9 cellular contexts compared by ENCODE assay signal in the genomic region with DNA sequence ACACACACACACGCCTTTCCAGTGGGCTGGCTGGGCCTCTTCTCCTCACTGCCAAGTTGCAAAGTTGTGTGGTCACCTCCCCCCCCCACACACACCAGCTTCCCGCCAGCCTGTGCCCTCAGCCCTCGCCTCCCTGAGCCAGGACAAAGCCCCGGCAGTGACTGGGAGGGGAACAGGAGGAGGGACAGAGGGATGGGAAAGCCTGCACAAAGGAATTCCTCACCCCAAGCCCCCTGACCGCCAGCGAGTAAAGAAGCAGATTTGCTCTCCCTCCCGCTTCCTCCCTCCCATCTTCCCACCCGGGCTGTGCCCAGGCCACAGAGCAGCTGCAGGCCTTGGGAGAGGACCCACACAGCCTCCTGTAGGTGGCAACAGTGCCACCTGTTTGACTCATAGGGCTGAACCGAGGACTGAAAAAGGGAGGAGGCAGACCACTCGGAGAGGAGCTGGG. TPM values are rescaled to one million over a fixed set of nuclear protein-coding genes. Genes with fewer than 3 reads are reported as not detected.
DNase-seq lines count a peak whose midpoint lies in the region; ATAC-seq, FAIRE-seq and TF ChIP-seq lines count a peak whose summit lies in the region.
"Had no signal": no experiment of that assay in that cellular context is flagged by ENCODE, and none has a peak within 500 bp of the region (broad histone marks: within the 10 kb centered on the region; RNA-seq: fewer than 3 reads in every experiment).

A gene with protein sequence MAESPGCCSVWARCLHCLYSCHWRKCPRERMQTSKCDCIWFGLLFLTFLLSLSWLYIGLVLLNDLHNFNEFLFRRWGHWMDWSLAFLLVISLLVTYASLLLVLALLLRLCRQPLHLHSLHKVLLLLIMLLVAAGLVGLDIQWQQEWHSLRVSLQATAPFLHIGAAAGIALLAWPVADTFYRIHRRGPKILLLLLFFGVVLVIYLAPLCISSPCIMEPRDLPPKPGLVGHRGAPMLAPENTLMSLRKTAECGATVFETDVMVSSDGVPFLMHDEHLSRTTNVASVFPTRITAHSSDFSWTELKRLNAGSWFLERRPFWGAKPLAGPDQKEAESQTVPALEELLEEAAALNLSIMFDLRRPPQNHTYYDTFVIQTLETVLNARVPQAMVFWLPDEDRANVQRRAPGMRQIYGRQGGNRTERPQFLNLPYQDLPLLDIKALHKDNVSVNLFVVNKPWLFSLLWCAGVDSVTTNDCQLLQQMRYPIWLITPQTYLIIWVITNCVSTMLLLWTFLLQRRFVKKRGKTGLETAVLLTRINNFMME (plus strand): TSS at position 429 of the 451 bp plus-strand sequence. CDS start 1,671 bp downstream, outside the sequence.

- H3K4me2 ChIP-seq in A549, result no peak within 1 kb of the TSS

- peaks cover 2 to 4% (median 4%) of the 10 kb centered on the region in 3 donors for H3K27me3 Mint-ChIP-seq in CD14-positive monocyte (ENCODE audit: low read depth in 3 of 3)
- H3K27me3 Mint-ChIP-seq: stimulated activated naive CD8-positive, alpha-beta T cell treated with anti-CD3 and anti-CD28 coated beads, Interleukin-15, Interleukin-2, amounts not matched to agents 100 ng/mL and 50 ng/mL, for 24 hours had no signal

- H3K9ac ChIP-seq in HUES6 (ENCODE audit: low read length), result peak within 1 kb of the TSS; percentile 0

- H3K4me1 Mint-ChIP-seq in CD14-positive monocyte, result no peaks in the 10 kb centered on the region

- H3K27me3 ChIP-seq in HUES6 (ENCODE audit: control insufficient read depth, insufficient read depth, low read length), result peaks cover 3% of the 10 kb centered on the region; the same call in 1 of the 2 replicates
- H3K27me3 ChIP-seq in BE2C, result no peaks in the 10 kb centered on the region

- no peak for TF ChIP-seq POLR2A in A549 (IDR thresholded peaks at IDR 0.05; ENCODE audit: low read length)

- H3K27ac Mint-ChIP-seq in CD14-positive monocyte, result peak within 1 kb of the TSS in 2 of 7 donors; percentile 51 to 66
- H3K27ac Mint-ChIP-seq: stimulated activated naive CD8-positive, alpha-beta T cell treated with anti-CD3 and anti-CD28 coated beads, Interleukin-15, Interleukin-2, amounts not matched to agents 100 ng/mL and 50 ng/mL, for 24 hours had no signal

- CTCF ChIA-PET in A549 (lab: Yijun Ruan, JAX), result interaction anchor here (0.8 to 8.6 kb wide), 6 partner anchors 9 to 242 kb away, joined by 3 to 44 read pairs (median 4); no protein-coding TSS in a partner anchor

- WGBS in A549 (ENCODE audit: missing lambda C conversion rate), result 54% methylated on average over 7 of the region's 10 CpGs

- H3K27ac ChIP-seq in A549 (no peak within 1 kb of the TSS), HUES6 (ENCODE audit: low read depth, low read length) (no peak within 1 kb of the TSS)

- TF ChIP-seq RAD21 in A549 (conservative IDR thresholded peaks at IDR 0.05 in 1 of 2, IDR thresholded peaks at IDR 0.05 in 1 of 2), result peak; percentile 20 to 27; a peak in 1 of 5 replicates

- H3K9me3 Mint-ChIP-seq in CD14-positive monocyte, result peaks cover 0 to 2% (median 0%) of the 10 kb centered on the region in 7 donors
- H3K9me3 Mint-ChIP-seq: stimulated activated naive CD8-positive, alpha-beta T cell treated with anti-CD3 and anti-CD28 coated beads, Interleukin-15, Interleukin-2, amounts not matched to agents 100 ng/mL and 50 ng/mL, for 24 hours had no signal

- ATAC-seq in A549 (peak; percentile 84 to 85), HG03378 (IDR thresholded peaks at IDR 0.05; ENCODE audit: unreplicated experiment) (no peak)

- no peak within 1 kb of the TSS for H3K4me3 ChIP-seq in A549
- peak within 1 kb of the TSS; percentile 50 for H3K4me3 ChIP-seq in HUES6 (ENCODE audit: low read depth, low read length)
- peak within 1 kb of the TSS; percentile 57 for H3K4me3 ChIP-seq in iPS-18c (ENCODE audit: insufficient read depth, low read depth, low read length)
- H3K4me3 ChIP-seq in BE2C (ENCODE audit: low read depth, low read length), result no peak within 1 kb of the TSS

- no peaks in the 10 kb centered on the region for H3K9me3 ChIP-seq in A549
- H3K9me3 ChIP-seq in HUES6 (ENCODE audit: control insufficient read depth, insufficient read depth, low read depth, low read length), result no peaks in the 10 kb centered on the region; the same call in 1 of the 2 replicates
- peaks cover 9% of the 10 kb centered on the region for H3K9me3 ChIP-seq in iPS-18c (ENCODE audit: control insufficient read depth, insufficient read depth, low read length)
- H3K9me3 ChIP-seq in BE2C, result no peaks in the 10 kb centered on the region

- H3K36me3 ChIP-seq in HUES6 (ENCODE audit: control insufficient read depth, insufficient read depth, low read length), result peaks cover 32% of the 10 kb centered on the region
- no peaks in the 10 kb centered on the region for H3K36me3 ChIP-seq in BE2C

- FAIRE-seq in A549 (lab: Jason Lieb, UNC), result no peak

- no peaks in the 10 kb centered on the region for H3K4me1 ChIP-seq in A549
- peaks cover 40% of the 10 kb centered on the region for H3K4me1 ChIP-seq in HUES6 (ENCODE audit: control insufficient read depth, insufficient read depth, low read length)
- H3K4me1 ChIP-seq in BE2C, result no peaks in the 10 kb centered on the region

- peaks cover 19 to 31% of the 10 kb centered on the region in 2 donors for H3K36me3 Mint-ChIP-seq in CD14-positive monocyte

- TF ChIP-seq CTCF in A549 (IDR thresholded peaks at IDR 0.05) (peak; percentile 16; the same call in 1 of the 3 replicates), BE2C (IDR thresholded peaks at IDR 0.05; ENCODE audit: low read depth, low read length) (no peak), CD14-positive monocyte (IDR thresholded peaks at IDR 0.05) (no peak)

- POLR2A ChIA-PET in A549 (lab: Yijun Ruan, JAX), result no interaction called here

- TF ChIP-seq EP300 in A549 (IDR thresholded peaks at IDR 0.05), result no peak

- DNase-seq in A549 (ENCODE audit: low read depth in 1 of 2, low spot score in 1 of 2) (peak in 1 of 2 experiments; percentile 40), SW480 (ENCODE audit: low spot score) (peak; percentile 55), mesenteric fat pad (ENCODE audit: low spot score) (no peak), BE2C (no peak), CD14-positive monocyte (ENCODE audit: low spot score) (no peak)

- H3K4me3 Mint-ChIP-seq in CD14-positive monocyte, result no peak within 1 kb of the TSS
- H3K4me3 Mint-ChIP-seq: stimulated activated naive CD8-positive, alpha-beta T cell treated with anti-CD3 and anti-CD28 coated beads, Interleukin-15, Interleukin-2, amounts not matched to agents 100 ng/mL and 50 ng/mL, for 24 hours had no signal

- intact Hi-C loops in CD14-positive monocyte (cut with micrococcal nuclease), result no loop called here

TF ChIP-seq in A549, 52 proteins besides CTCF, POLR2A, EP300 and RAD21:
- no peak for TF ChIP-seq HOXB5 (CRISPR knock-in tag; IDR thresholded peaks at IDR 0.05)
- TF ChIP-seq, protein P1, sequence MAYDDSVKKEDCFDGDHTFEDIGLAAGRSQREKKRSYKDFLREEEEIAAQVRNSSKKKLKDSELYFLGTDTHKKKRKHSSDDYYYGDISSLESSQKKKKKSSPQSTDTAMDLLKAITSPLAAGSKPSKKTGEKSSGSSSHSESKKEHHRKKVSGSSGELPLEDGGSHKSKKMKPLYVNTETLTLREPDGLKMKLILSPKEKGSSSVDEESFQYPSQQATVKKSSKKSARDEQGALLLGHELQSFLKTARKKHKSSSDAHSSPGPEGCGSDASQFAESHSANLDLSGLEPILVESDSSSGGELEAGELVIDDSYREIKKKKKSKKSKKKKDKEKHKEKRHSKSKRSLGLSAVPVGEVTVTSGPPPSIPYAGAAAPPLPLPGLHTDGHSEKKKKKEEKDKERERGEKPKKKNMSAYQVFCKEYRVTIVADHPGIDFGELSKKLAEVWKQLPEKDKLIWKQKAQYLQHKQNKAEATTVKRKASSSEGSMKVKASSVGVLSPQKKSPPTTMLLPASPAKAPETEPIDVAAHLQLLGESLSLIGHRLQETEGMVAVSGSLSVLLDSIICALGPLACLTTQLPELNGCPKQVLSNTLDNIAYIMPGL (CRISPR knock-in tag; IDR thresholded peaks at IDR 0.05; ENCODE audit: borderline replicate concordance), result no peak
- TF ChIP-seq TP53 (CRISPR knock-in tag; IDR thresholded peaks at IDR 0.05), result no peak
- no peak for TF ChIP-seq HDAC2 (IDR thresholded peaks at IDR 0.05)
- TF ChIP-seq KDM1A (IDR thresholded peaks at IDR 0.05; ENCODE audit: low read depth), result no peak
- no peak for TF ChIP-seq FOSB (CRISPR knock-in tag; IDR thresholded peaks at IDR 0.05)
- no peak for TF ChIP-seq RNF2 (IDR thresholded peaks at IDR 0.05; ENCODE audit: borderline replicate concordance, low read depth)
- TF ChIP-seq SREBF2 (IDR thresholded peaks at IDR 0.05), result no peak
- no peak for TF ChIP-seq RFX5 (IDR thresholded peaks at IDR 0.05)
- TF ChIP-seq MAZ (IDR thresholded peaks at IDR 0.05; ENCODE audit: borderline replicate concordance, low read depth, low read length), result no peak
- no peak for TF ChIP-seq JUNB (IDR thresholded peaks at IDR 0.05)
TF ChIP-seq in A549: peak in this region for 0.

RNA-seq across cellular contexts. Expression of the gene that starts here (rescaled TPM):
- polyA plus RNA-seq in A549 (2011; rRNA removed) (0.04 TPM in 2 replicates), A549 (2017; fragmentation: RNase III; extraction: RNeasy Plus Mini Kit Qiagen cat#74134 plus additional on column Dnase treatment) (0.12 to 0.18 TPM (median 0.12 TPM) in 3 replicates), CD14-positive monocyte (not detected)
- 0.08 TPM in 2 replicates for polyA plus RNA-seq in A549 (2012; cell fraction: cytosol; rRNA removed)
- 1.0 and 1.1 TPM in 2 replicates for polyA plus RNA-seq in A549 (2012; cell fraction: nucleus; rRNA removed)
- polyA minus RNA-seq in A549 (2011; rRNA and poly(A)+ RNA removed), result 0.17 and 0.34 TPM in 2 replicates
- total RNA-seq in mesenteric fat pad, result not detected
- polyA plus RNA-seq in BE2C (2012; ENCODE audit: insufficient read depth, insufficient read length, low read depth), result not detected

Comparison
In these comparisons a context has a peak if more than half of its experiments do, and no peak if none do; other contexts are left out.
1. H3K4me3 ChIP-seq: peak in HUES6 (single experiment) and iPS-18c (single experiment); none in A549 (single experiment) and BE2C (single experiment).